In genomic region chr19:58555369-58555885, GRCh38 we compare ENCODE assay signal across 9 cellular contexts. TPM values are rescaled to one million over a fixed set of nuclear protein-coding genes. Genes with fewer than 3 reads are reported as not detected.
DNase-seq lines count a peak whose midpoint lies in the region; ATAC-seq and TF ChIP-seq lines count a peak whose summit lies in the region.
"Had no signal": no experiment of that assay in that cellular context is flagged by ENCODE, and none has a peak within 500 bp of the region (broad histone marks: within the 10 kb centered on the region; RNA-seq: fewer than 3 reads in every experiment).

No MANE protein-coding gene starts in this region.

- no peaks in the 10 kb centered on the region for H3K9me3 Mint-ChIP-seq in activated naive CD4-positive, alpha-beta T cell treated with anti-CD3 and anti-CD28 coated beads for 36 hours
- H3K9me3 Mint-ChIP-seq in brain, result peaks cover 0 to 5% (median 0%) of the 10 kb centered on the region in 5 experiments
- H3K9me3 Mint-ChIP-seq in memory B cell, result no peaks in the 10 kb centered on the region
- H3K9me3 Mint-ChIP-seq in type B pancreatic cell, result no peaks in the 10 kb centered on the region

- peaks cover 48% of the 10 kb centered on the region for H3K36me3 Mint-ChIP-seq in activated naive CD4-positive, alpha-beta T cell treated with anti-CD3 and anti-CD28 coated beads for 36 hours (ENCODE audit: low read depth)
- peaks cover 29% of the 10 kb centered on the region for H3K36me3 Mint-ChIP-seq in brain
- peaks cover 26% of the 10 kb centered on the region for H3K36me3 Mint-ChIP-seq in memory B cell
- peaks cover 20% of the 10 kb centered on the region for H3K36me3 Mint-ChIP-seq in type B pancreatic cell

- H3K4me1 Mint-ChIP-seq in activated naive CD4-positive, alpha-beta T cell treated with anti-CD3 and anti-CD28 coated beads for 36 hours (ENCODE audit: low read depth), result peaks cover 53% of the 10 kb centered on the region
- H3K4me1 Mint-ChIP-seq in brain (peaks cover 65% of the 10 kb centered on the region), memory B cell (peaks cover 50% of the 10 kb centered on the region), type B pancreatic cell (ENCODE audit: unreplicated experiment) (peaks cover 20% of the 10 kb centered on the region)

- TF ChIP-seq CTCF in brain (conservative IDR thresholded peaks at IDR 0.05) (no peak), type B pancreatic cell (conservative IDR thresholded peaks at IDR 0.05) (no peak), GM10248 (IDR thresholded peaks at IDR 0.05; ENCODE audit: control extremely low read depth, extremely low read depth, low read depth, missing control alignments) (no peak)

- H3K4me3 Mint-ChIP-seq in activated naive CD4-positive, alpha-beta T cell treated with anti-CD3 and anti-CD28 coated beads for 36 hours, result peak overlapping the region; percentile 90
- H3K4me3 Mint-ChIP-seq in brain (peak overlapping the region; percentile 94 to 98 (median 97)), memory B cell (peak overlapping the region; percentile 99), type B pancreatic cell (peak overlapping the region; percentile 95)

- POLR2A ChIA-PET in GM10248 (lab: Yijun Ruan, JAX), result interaction anchor here (0.5 to 3.7 kb wide), 7 partner anchors 11 to 71 kb away, joined by 3 to 32 read pairs (median 6); partner anchors contain the start of genes TRIM28 and ZBTB45

- no peaks in the 10 kb centered on the region for H3K27me3 Mint-ChIP-seq in activated naive CD4-positive, alpha-beta T cell treated with anti-CD3 and anti-CD28 coated beads for 36 hours (ENCODE audit: low read depth)
- H3K27me3 Mint-ChIP-seq in brain, result peaks cover 18% of the 10 kb centered on the region
- H3K27me3 Mint-ChIP-seq in memory B cell, result no peaks in the 10 kb centered on the region
- no peaks in the 10 kb centered on the region for H3K27me3 Mint-ChIP-seq in type B pancreatic cell

- DNase-seq in activated naive CD4-positive, alpha-beta T cell treated with anti-CD3 and anti-CD28 coated beads for 36 hours, result no peak
- no peak for DNase-seq in activated naive CD4-positive, alpha-beta T cell treated with Interleukin-2 at 50 U/mL for 16 hours
- DNase-seq in memory B cell (ENCODE audit: low spot score in 2 of 2) (no peak), type B pancreatic cell (ENCODE audit: extremely low spot score, unreplicated experiment) (no peak), dermis blood vessel endothelial cell (no peak), DMS 273 treated with DMSO at 0.1 percent for 48 hours (lab: John Stamatoyannopoulos, UW) (no peak), GM10248 (ENCODE audit: extremely low spot score) (no peak)
- DNase-seq: DMS79 had no signal

- intact Hi-C loops in activated naive CD4-positive, alpha-beta T cell treated with anti-CD3 and anti-CD28 coated beads for 36 hours (cut with micrococcal nuclease), result loop anchor here (1.0 kb wide), 3 partner anchors 11 to 36 kb away; partner anchors contain the start of genes MZF1, TRIM28 and ZBTB45

- CTCF ChIA-PET in activated naive CD4-positive, alpha-beta T cell treated with anti-CD3 and anti-CD28 coated beads for 36 hours (lab: Charles Lee), result interaction anchor here (0.6 to 2.8 kb wide), 5 partner anchors 26 to 370 kb away, joined by 3 to 21 read pairs (median 4); partner anchors contain the start of gene ZBTB45
- CTCF ChIA-PET in GM10248 (lab: Yijun Ruan, JAX), result interaction anchor here (0.8 to 2.9 kb wide), 4 partner anchors 10 to 86 kb away, joined by 3 to 30 read pairs (median 8); partner anchors contain the start of gene ZBTB45

- no peak for ATAC-seq in memory B cell (ENCODE audit: low read depth)

- H3K27ac Mint-ChIP-seq in activated naive CD4-positive, alpha-beta T cell treated with anti-CD3 and anti-CD28 coated beads for 36 hours, result peak overlapping the region; percentile 94
- peak overlapping the region; percentile 98 to 100 (median 99) for H3K27ac Mint-ChIP-seq in brain
- H3K27ac Mint-ChIP-seq in memory B cell, result peak overlapping the region; percentile 99
- H3K27ac Mint-ChIP-seq in type B pancreatic cell, result peak overlapping the region; percentile 99

RNA-seq across cellular contexts. Expression of gene CHMP2A, which starts 0.5 kb away (rescaled TPM):
- 100 to 1,000 TPM; 109 to 111 TPM for total RNA-seq in activated naive CD4-positive, alpha-beta T cell treated with anti-CD3 and anti-CD28 coated beads for 36 hours
- polyA plus RNA-seq in brain (ENCODE audit: insufficient read depth, low read depth, low replicate concordance), result 216 TPM
- total RNA-seq in type B pancreatic cell (ENCODE audit: low replicate concordance) (86.5 and 97.7 TPM in 2 replicates), dermis blood vessel endothelial cell (84.6 and 107 TPM in 2 replicates)

RNA-seq across cellular contexts. Expression of gene UBE2M, which starts 3.0 kb away (rescaled TPM):
- 10 to 100 TPM; 91.4 to 93.6 TPM for total RNA-seq in activated naive CD4-positive, alpha-beta T cell treated with anti-CD3 and anti-CD28 coated beads for 36 hours
- polyA plus RNA-seq in brain (ENCODE audit: insufficient read depth, low read depth, low replicate concordance), result 192 TPM
- 78.0 and 81.9 TPM in 2 replicates for total RNA-seq in type B pancreatic cell (ENCODE audit: low replicate concordance)
- total RNA-seq in dermis blood vessel endothelial cell, result 58.9 and 67.6 TPM in 2 replicates

RNA-seq across cellular contexts. Expression of gene TRIM28, which starts 11.6 kb away (rescaled TPM):
- 100 to 1,000 TPM; 475 to 483 TPM for total RNA-seq in activated naive CD4-positive, alpha-beta T cell treated with anti-CD3 and anti-CD28 coated beads for 36 hours
- 698 TPM for polyA plus RNA-seq in brain (ENCODE audit: insufficient read depth, low read depth, low replicate concordance)
- total RNA-seq in type B pancreatic cell (ENCODE audit: low replicate concordance), result 401 and 679 TPM in 2 replicates
- 259 and 492 TPM in 2 replicates for total RNA-seq in dermis blood vessel endothelial cell

RNA-seq across cellular contexts. Expression of gene MZF1, which starts 17.7 kb away (rescaled TPM):
- 10 to 100 TPM; 13.3 to 13.4 TPM for total RNA-seq in activated naive CD4-positive, alpha-beta T cell treated with anti-CD3 and anti-CD28 coated beads for 36 hours
- polyA plus RNA-seq in brain (ENCODE audit: insufficient read depth, low read depth, low replicate concordance), result 14.9 TPM
- total RNA-seq in type B pancreatic cell (ENCODE audit: low replicate concordance) (22.9 and 30.0 TPM in 2 replicates), dermis blood vessel endothelial cell (14.5 and 15.8 TPM in 2 replicates)

RNA-seq across cellular contexts. Expression of gene ZBTB45, which starts 35.8 kb away (rescaled TPM):
- 1 to 10 TPM; 5.5 to 6.0 TPM for total RNA-seq in activated naive CD4-positive, alpha-beta T cell treated with anti-CD3 and anti-CD28 coated beads for 36 hours
- polyA plus RNA-seq in brain (ENCODE audit: insufficient read depth, low read depth, low replicate concordance), result 16.1 TPM
- 18.6 and 20.2 TPM in 2 replicates for total RNA-seq in type B pancreatic cell (ENCODE audit: low replicate concordance)
- total RNA-seq in dermis blood vessel endothelial cell, result 6.1 and 9.3 TPM in 2 replicates
